Comparison of ENCODE assay signal across 9 cellular contexts in genomic region chr2:240021488-240022104, GRCh38. TPM values are rescaled to one million over a fixed set of nuclear protein-coding genes. Genes with fewer than 3 reads are reported as not detected.
DNase-seq lines count a peak whose midpoint lies in the region; ATAC-seq, FAIRE-seq and TF ChIP-seq lines count a peak whose summit lies in the region.
"Had no signal": no experiment of that assay in that cellular context is flagged by ENCODE, and none has a peak within 500 bp of the region (broad histone marks: within the 10 kb centered on the region; RNA-seq: fewer than 3 reads in every experiment).

No MANE protein-coding gene starts in this region.

- intact Hi-C loops in left ventricle myocardium inferior (cut with micrococcal nuclease), result no loop called here

- H3K36me3 ChIP-seq in left ventricle myocardium inferior (peaks cover 46% of the 10 kb centered on the region), small intestine (ENCODE audit: control insufficient read depth in 2 of 2, insufficient read depth in 2 of 2, low read length in 2 of 2) (peaks cover 11 to 16% of the 10 kb centered on the region in 2 donors)

- peak; percentile 84 for TF ChIP-seq CTCF in left ventricle myocardium inferior (IDR thresholded peaks at IDR 0.05; ENCODE audit: borderline replicate concordance)

- POLR2A ChIA-PET in activated naive CD8-positive, alpha-beta T cell treated with anti-CD3 and anti-CD28 coated beads, Interleukin-2, amount 10 ng/mL, durations not matched to agents 7 days and 5 days (lab: Charles Lee), result no interaction called here

- in situ Hi-C loops in KBM-7 (cut with MboI; ENCODE audit: low pct_unique_long_range_greater_than_20kb, low sequenced_read_pairs), result no loop called here

- H3K27ac ChIP-seq in left ventricle myocardium inferior (replicated peaks) (no peak overlapping the region), small intestine (ENCODE audit: low read depth in 1 of 2, low read length in 1 of 2) (no peak overlapping the region)

- peaks cover 15% of the 10 kb centered on the region for H3K4me1 Mint-ChIP-seq in activated naive CD8-positive, alpha-beta T cell treated with anti-CD3 and anti-CD28 coated beads, Interleukin-2, amount 10 ng/mL, durations not matched to agents 7 days and 5 days

- peak; percentile 32 for DNase-seq in DMS153 treated with DMSO at 0.1 percent for 48 hours (lab: John Stamatoyannopoulos, UW; ENCODE audit: unreplicated experiment)
- DNase-seq in KBM-7, result peak; percentile 74
- peak; percentile 63 for DNase-seq in SK-N-DZ (ENCODE audit: low spot score)
- peak; percentile 73 for DNase-seq in activated naive CD8-positive, alpha-beta T cell treated with anti-CD3 and anti-CD28 coated beads, Interleukin-2, amount 10 ng/mL, durations not matched to agents 7 days and 5 days
- DNase-seq in left ventricle myocardium inferior, result peak; percentile 60
- DNase-seq in small intestine, result peak; percentile 65

- H3K27me3 ChIP-seq in left ventricle myocardium inferior (ENCODE audit: low read depth) (no peaks in the 10 kb centered on the region), small intestine (ENCODE audit: control insufficient read depth in 2 of 2, insufficient read depth in 2 of 2, low read length in 2 of 2) (no peaks in the 10 kb centered on the region)

- no peak for FAIRE-seq in small intestine (lab: Jason Lieb, UNC)
- FAIRE-seq: TTC549 had no signal

- no peaks in the 10 kb centered on the region for H3K9me3 ChIP-seq in left ventricle myocardium inferior (replicated peaks)
- no peaks in the 10 kb centered on the region for H3K9me3 ChIP-seq in small intestine (ENCODE audit: control insufficient read depth, low read depth)

- H3K4me1 ChIP-seq in left ventricle myocardium inferior, result peaks cover 42% of the 10 kb centered on the region
- H3K4me1 ChIP-seq in small intestine (ENCODE audit: control insufficient read depth in 2 of 2, insufficient read depth in 1 of 2, low read depth in 1 of 2, low read length in 1 of 2), result no peaks in the 10 kb centered on the region

- no peaks in the 10 kb centered on the region for H3K27me3 Mint-ChIP-seq in activated naive CD8-positive, alpha-beta T cell treated with anti-CD3 and anti-CD28 coated beads, Interleukin-2, amount 10 ng/mL, durations not matched to agents 7 days and 5 days

- no peaks in the 10 kb centered on the region for H3K9me3 Mint-ChIP-seq in activated naive CD8-positive, alpha-beta T cell treated with anti-CD3 and anti-CD28 coated beads, Interleukin-2, amount 10 ng/mL, durations not matched to agents 7 days and 5 days

- WGBS in small intestine, 3 donors, result 54 to 61% (median 57%) methylated on average over 9 of the region's 9 CpGs

- no peak overlapping the region for H3K4me3 Mint-ChIP-seq in activated naive CD8-positive, alpha-beta T cell treated with anti-CD3 and anti-CD28 coated beads, Interleukin-2, amount 10 ng/mL, durations not matched to agents 7 days and 5 days

- ATAC-seq in activated naive CD8-positive, alpha-beta T cell treated with anti-CD3 and anti-CD28 coated beads, Interleukin-2, amount 10 ng/mL, durations not matched to agents 7 days and 5 days (ENCODE audit: low read depth), result no peak
- ATAC-seq in HG03095 (IDR thresholded peaks at IDR 0.05; ENCODE audit: unreplicated experiment) (no peak), GM19397 (IDR thresholded peaks at IDR 0.05; ENCODE audit: unreplicated experiment) (no peak)

- no peak overlapping the region for H3K4me3 ChIP-seq in left ventricle myocardium inferior
- no peak overlapping the region for H3K4me3 ChIP-seq in small intestine (ENCODE audit: low read depth in 1 of 2, low read length in 2 of 2)

- H3K36me3 Mint-ChIP-seq in activated naive CD8-positive, alpha-beta T cell treated with anti-CD3 and anti-CD28 coated beads, Interleukin-2, amount 10 ng/mL, durations not matched to agents 7 days and 5 days, result peaks cover 19% of the 10 kb centered on the region

- H3K27ac Mint-ChIP-seq in activated naive CD8-positive, alpha-beta T cell treated with anti-CD3 and anti-CD28 coated beads, Interleukin-2, amount 10 ng/mL, durations not matched to agents 7 days and 5 days, result no peak overlapping the region

RNA-seq across cellular contexts. Expression of gene NDUFA10, which starts 3.5 kb away (rescaled TPM):
- polyA plus RNA-seq in SK-N-DZ (2014; cell fraction: cytosol; rRNA removed), result 102 and 148 TPM in 2 replicates
- polyA plus RNA-seq in SK-N-DZ (2014; cell fraction: nucleus; rRNA removed), result 58.5 and 82.3 TPM in 2 replicates
- total RNA-seq in activated naive CD8-positive, alpha-beta T cell treated with anti-CD3 and anti-CD28 coated beads, Interleukin-2, amount 10 ng/mL, durations not matched to agents 7 days and 5 days, result 100 to 1,000 TPM; 111 to 117 TPM
- 412 TPM for total RNA-seq in left ventricle myocardium inferior
- polyA plus RNA-seq in small intestine, result 100 to 1,000 TPM; 129 to 145 (median 132) TPM

RNA-seq across cellular contexts. Expression of gene OR6B2, which starts 8.6 kb away (rescaled TPM):
- not detected in 2 replicates for polyA plus RNA-seq in SK-N-DZ (2014; cell fraction: cytosol; rRNA removed)
- not detected in 2 replicates for polyA plus RNA-seq in SK-N-DZ (2014; cell fraction: nucleus; rRNA removed)
- not detected for total RNA-seq in activated naive CD8-positive, alpha-beta T cell treated with anti-CD3 and anti-CD28 coated beads, Interleukin-2, amount 10 ng/mL, durations not matched to agents 7 days and 5 days
- total RNA-seq in left ventricle myocardium inferior, result not detected
- not detected for polyA plus RNA-seq in small intestine

RNA-seq across cellular contexts. Expression of gene OR6B3, which starts 31.7 kb away (rescaled TPM):
- not detected in 2 replicates for polyA plus RNA-seq in SK-N-DZ (2014; cell fraction: cytosol; rRNA removed)
- not detected in 2 replicates for polyA plus RNA-seq in SK-N-DZ (2014; cell fraction: nucleus; rRNA removed)
- not detected for total RNA-seq in activated naive CD8-positive, alpha-beta T cell treated with anti-CD3 and anti-CD28 coated beads, Interleukin-2, amount 10 ng/mL, durations not matched to agents 7 days and 5 days
- not detected for total RNA-seq in left ventricle myocardium inferior
- not detected for polyA plus RNA-seq in small intestine
